ENCODE assay signal across 1 cellular context in genomic region chr16:2008009-2008526, GRCh38.
TF ChIP-seq lines count a peak whose summit lies in the region.

No MANE protein-coding gene starts in this region.

TF ChIP-seq in HEK293, 187 proteins besides CTCF, POLR2A, EP300 and RAD21 (continued from another document and continues in another):
- TF ChIP-seq HIC1 (tag by site-specific recombination; IDR thresholded peaks at IDR 0.05) (no peak), ZNF362 (tag by site-specific recombination; IDR thresholded peaks at IDR 0.05) (no peak), ZBTB21 (tag by site-specific recombination; IDR thresholded peaks at IDR 0.05) (peak; percentile 48; the same call in 1 of the 2 replicates), ZBTB8A (tag by site-specific recombination; IDR thresholded peaks at IDR 0.05) (no peak), ZNF596 (tag by site-specific recombination; IDR thresholded peaks at IDR 0.05) (no peak), ZBTB11 (tag by site-specific recombination; conservative IDR thresholded peaks at IDR 0.05; ENCODE audit: low read depth) (no peak; the same call in 1 of the 2 replicates), ZBTB49 (tag by site-specific recombination; IDR thresholded peaks at IDR 0.05; ENCODE audit: low read depth) (no peak), IKZF3 (tag by site-specific recombination; IDR thresholded peaks at IDR 0.05) (peak; percentile 81), ZNF426 (tag by site-specific recombination; IDR thresholded peaks at IDR 0.05) (no peak), TSHZ1 (tag by site-specific recombination; IDR thresholded peaks at IDR 0.05; ENCODE audit: borderline replicate concordance) (no peak), ZFP69B (tag by site-specific recombination; IDR thresholded peaks at IDR 0.05) (peak; percentile 38; the same call in 1 of the 2 replicates), ZNF571 (tag by site-specific recombination; IDR thresholded peaks at IDR 0.05) (no peak), SP7 (tag by site-specific recombination; IDR thresholded peaks at IDR 0.05) (peak; percentile 30; the same call in 1 of the 2 replicates), ZNF792 (tag by site-specific recombination; IDR thresholded peaks at IDR 0.05) (no peak), ZNF629 (tag by site-specific recombination; IDR thresholded peaks at IDR 0.05) (peak; percentile 71), ZNF785 (tag by site-specific recombination; IDR thresholded peaks at IDR 0.05) (no peak), ZBTB20 (tag by site-specific recombination; IDR thresholded peaks at IDR 0.05) (no peak), ATF2 (tag by site-specific recombination; IDR thresholded peaks at IDR 0.05; ENCODE audit: low read depth) (0 out of 2 replicates have a peak, but pooled peaks have one; percentile 2), ZNF558 (tag by site-specific recombination; IDR thresholded peaks at IDR 0.05) (no peak), ZSCAN23 (tag by site-specific recombination; IDR thresholded peaks at IDR 0.05) (no peak), ZNF175 (tag by site-specific recombination; IDR thresholded peaks at IDR 0.05) (no peak), ZBTB44 (tag by site-specific recombination; IDR thresholded peaks at IDR 0.05) (no peak), ZNF664 (tag by site-specific recombination; IDR thresholded peaks at IDR 0.05) (no peak), PBX3 (CRISPR knock-in tag; IDR thresholded peaks at IDR 0.05) (no peak), PRDM6 (tag by site-specific recombination; IDR thresholded peaks at IDR 0.05) (no peak), ZNF488 (tag by site-specific recombination; IDR thresholded peaks at IDR 0.05) (no peak), ZNF169 (tag by site-specific recombination; IDR thresholded peaks at IDR 0.05) (no peak), ZNF510 (tag by site-specific recombination; IDR thresholded peaks at IDR 0.05; ENCODE audit: insufficient replicate concordance) (no peak), PATZ1 (tag by site-specific recombination; IDR thresholded peaks at IDR 0.05) (peak; percentile 79), ZNF155 (tag by site-specific recombination; IDR thresholded peaks at IDR 0.05) (no peak), ZBTB7A (tag by site-specific recombination; IDR thresholded peaks at IDR 0.05; ENCODE audit: low read depth) (no peak), ZNF138 (tag by site-specific recombination; IDR thresholded peaks at IDR 0.05; ENCODE audit: borderline replicate concordance) (no peak), GLIS2 (tag by site-specific recombination; IDR thresholded peaks at IDR 0.05) (peak; percentile 18; the same call in 1 of the 2 replicates), ZXDB (tag by site-specific recombination; IDR thresholded peaks at IDR 0.05) (0 out of 2 replicates have a peak, but pooled peaks have one; percentile 30)
